ENCODE assay signal across 16 cellular contexts in the genomic region with DNA sequence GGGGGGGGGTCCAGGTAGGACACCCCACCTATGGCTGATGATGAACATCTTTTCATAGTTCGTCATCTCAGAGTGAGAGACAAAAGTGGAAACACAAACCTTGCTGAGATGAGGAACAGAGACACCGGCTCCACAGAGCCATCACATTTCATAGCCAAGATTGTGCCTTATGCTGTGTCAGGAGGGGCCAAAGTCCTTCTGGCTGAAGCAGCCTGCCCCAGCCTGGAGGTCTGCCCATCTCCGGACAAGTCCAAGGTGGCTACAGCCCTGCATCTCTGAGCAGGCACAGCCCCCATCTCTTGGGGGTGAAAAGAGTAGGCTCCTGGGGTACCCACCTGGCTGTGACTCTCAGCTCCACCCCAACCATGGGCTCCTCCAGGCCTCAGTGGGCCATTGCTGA.
A peak's percentile ranks its signal among the peaks of the same experiment; 100 is the strongest.
DNase-seq lines count a peak whose midpoint lies in the region; ATAC-seq and TF ChIP-seq lines count a peak whose summit lies in the region.
"Had no signal": no experiment of that assay in that cellular context is flagged by ENCODE, and none has a peak within 500 bp of the region (broad histone marks: within the 10 kb centered on the region; RNA-seq: fewer than 3 reads in every experiment).

No MANE protein-coding gene starts in this region.

- H3K27ac Mint-ChIP-seq in T-helper 17 cell: no peak overlapping the region
- H3K27ac Mint-ChIP-seq: CD4-positive, alpha-beta memory T cell; H9 had no signal

- DNase-seq in cerebellar cortex (ENCODE audit: low spot score): peak; percentile 32
- peak; percentile 74 for DNase-seq in left lobe of liver (ENCODE audit: low spot score)
- DNase-seq in posterior vena cava (ENCODE audit: low spot score): peak; percentile 35
- no peak for DNase-seq in tibial nerve (ENCODE audit: low spot score in 2 of 2)
- DNase-seq in HuH-7.5 (ENCODE audit: low spot score): no peak
- no peak for DNase-seq in T-helper 17 cell
- DNase-seq: C1 segment of cervical spinal cord; Calu3; CD4-positive, alpha-beta memory T cell; COR-L47; DMS53; DMS79 treated with DMSO at 0.1 percent for 48 hours; GM23248; H9 had no signal

- H3K4me3 ChIP-seq in tibial nerve: no peak overlapping the region
- H3K4me3 ChIP-seq: GM23248 had no signal

- TF ChIP-seq CTCF in tibial nerve (IDR thresholded peaks at IDR 0.05): no peak

- TF ChIP-seq POLR2A in tibial nerve (IDR thresholded peaks at IDR 0.05): no peak

- no peaks in the 10 kb centered on the region for H3K36me3 Mint-ChIP-seq in T-helper 17 cell (ENCODE audit: low read depth)
- H3K36me3 Mint-ChIP-seq: CD4-positive, alpha-beta memory T cell had no signal

- no peaks in the 10 kb centered on the region for H3K36me3 ChIP-seq in tibial nerve

- TF ChIP-seq EP300 in tibial nerve (IDR thresholded peaks at IDR 0.05): no peak

- peaks cover 3% of the 10 kb centered on the region for H3K4me1 Mint-ChIP-seq in T-helper 17 cell
- H3K4me1 Mint-ChIP-seq: CD4-positive, alpha-beta memory T cell had no signal

- H3K9me3 ChIP-seq in tibial nerve: no peaks in the 10 kb centered on the region
- H3K9me3 ChIP-seq in T-helper 17 cell (ENCODE audit: control insufficient read depth, low read length, poor library complexity, severe bottlenecking): no peaks in the 10 kb centered on the region

- intact Hi-C loops in posterior vena cava (cut with DNase I): no loop called here

- H3K27me3 Mint-ChIP-seq in T-helper 17 cell: peaks cover 26% of the 10 kb centered on the region

- no peaks in the 10 kb centered on the region for H3K27me3 ChIP-seq in tibial nerve

- WGBS in tibial nerve, 2 donors: 85 to 88% methylated on average over 3 of the region's 3 CpGs

- peak overlapping the region in 3 of 4 donors; percentile 4 to 36 (median 32) for H3K27ac ChIP-seq in tibial nerve
- H3K27ac ChIP-seq: GM23248 had no signal

- H3K4me3 Mint-ChIP-seq in T-helper 17 cell: no peak overlapping the region
- H3K4me3 Mint-ChIP-seq: CD4-positive, alpha-beta memory T cell; H9 had no signal

- peaks cover 0 to 60% (median 4%) of the 10 kb centered on the region in 4 donors for H3K4me1 ChIP-seq in tibial nerve

- peak; percentile 98 for ATAC-seq in left lobe of liver
- no peak for ATAC-seq in GM19463 (IDR thresholded peaks at IDR 0.05; ENCODE audit: unreplicated experiment)
- ATAC-seq in T-helper 17 cell: no peak
- ATAC-seq: HCT116 had no signal

Comparison
In these comparisons a context has a peak if more than half of its experiments do, and no peak if none do; other contexts are left out.
1. DNase-seq: peak in cerebellar cortex (single experiment), left lobe of liver (single experiment) and posterior vena cava (single experiment); none in tibial nerve (0 of 2), HuH-7.5 (single experiment) and T-helper 17 cell (0 of 3).